ENCODE assay signal across 12 cellular contexts in the genomic region with DNA sequence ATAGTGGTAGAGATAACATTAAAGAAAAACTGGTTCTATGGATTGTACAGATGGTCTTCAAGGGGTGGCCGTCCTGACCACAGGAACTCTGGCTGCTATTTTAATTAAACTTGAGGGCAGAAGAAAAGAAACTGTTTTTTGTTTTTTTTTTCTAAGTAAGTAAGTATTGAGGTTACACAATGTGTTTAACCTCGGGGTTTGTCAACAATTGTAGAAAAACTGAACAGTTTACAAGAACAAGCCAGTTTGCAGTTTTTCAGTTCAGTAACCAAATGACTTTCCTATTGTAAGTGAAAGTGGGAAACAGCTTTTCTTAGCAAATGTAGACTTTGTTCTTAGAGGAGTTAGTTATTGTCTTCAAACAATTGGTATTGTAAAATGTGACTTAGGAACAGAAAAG.
DNase-seq lines count a peak whose midpoint lies in the region; ATAC-seq, FAIRE-seq and TF ChIP-seq lines count a peak whose summit lies in the region.
"Had no signal": no experiment of that assay in that cellular context is flagged by ENCODE, and none has a peak within 500 bp of the region (broad histone marks: within the 10 kb centered on the region; RNA-seq: fewer than 3 reads in every experiment).

No MANE protein-coding gene starts in this region.

- H3K27me3 ChIP-seq in endothelial cell of umbilical vein (ENCODE audit: control insufficient read depth in 2 of 2, insufficient read depth in 2 of 2, low read length in 2 of 2), result no peaks in the 10 kb centered on the region
- H3K27me3 ChIP-seq in small intestine (ENCODE audit: control insufficient read depth in 2 of 2, insufficient read depth in 2 of 2, low read length in 2 of 2), result no peaks in the 10 kb centered on the region
- H3K27me3 ChIP-seq: dorsolateral prefrontal cortex had no signal

- FAIRE-seq in endothelial cell of umbilical vein (lab: Jason Lieb, UNC) (no peak), GM12892 (lab: Jason Lieb, UNC) (no peak), small intestine (lab: Jason Lieb, UNC) (no peak)
- FAIRE-seq: K562 had no signal

- dilution Hi-C loops in endothelial cell of umbilical vein (cut with MboI; ENCODE audit: extremely low pct_ligation_motif_present, low sequenced_read_pairs), result no loop called here

- DNase-seq in CMK (ENCODE audit: low read depth) (peak; percentile 8), endothelial cell of umbilical vein (ENCODE audit: low read depth, low spot score) (peak; percentile 14), hypothalamus (lab: John Stamatoyannopoulos, UW) (no peak), GM12892 (ENCODE audit: insufficient read length) (no peak), small intestine (no peak)
- DNase-seq: activated T-cell treated with anti-CD3 and anti-CD28 coated beads, Interleukin-2, amount 50 U/mL, for 4 hours; CD4-positive, alpha-beta memory T cell; dorsolateral prefrontal cortex had no signal

- 6 to 20% (median 10%) methylated on average over 2 of the region's 2 CpGs for WGBS in small intestine, 3 donors

- no peak for TF ChIP-seq POLR2A in endothelial cell of umbilical vein (IDR thresholded peaks at IDR 0.05; ENCODE audit: low read depth, low read length)
- TF ChIP-seq POLR2A in GM12892 (IDR thresholded peaks at IDR 0.05; ENCODE audit: low read depth, low read length), result no peak

- TF ChIP-seq CTCF in endothelial cell of umbilical vein (IDR thresholded peaks at IDR 0.05; ENCODE audit: extremely low read depth in 1 of 2, insufficient read depth in 1 of 2, low read depth in 1 of 2, low read length in 2 of 2), result no peak

- H2AFZ ChIP-seq in endothelial cell of umbilical vein (ENCODE audit: low read depth, low read length), result no peak overlapping the region

- POLR2A ChIA-PET in endothelial cell of umbilical vein (lab: Charles Lee), result no interaction called here

- peaks cover 2% of the 10 kb centered on the region for H3K79me2 ChIP-seq in endothelial cell of umbilical vein (ENCODE audit: control insufficient read depth, insufficient read depth, low read length)

- H3K4me3 ChIP-seq in endothelial cell of umbilical vein (replicated peaks in 1 of 3; ENCODE audit: insufficient read depth in 1 of 3, low read depth in 1 of 3, low read length in 3 of 3) (no peak overlapping the region), small intestine (ENCODE audit: low read depth in 1 of 2, low read length in 2 of 2) (no peak overlapping the region)
- H3K4me3 ChIP-seq: dorsolateral prefrontal cortex, K562 had no signal

- H3K4me2 ChIP-seq in endothelial cell of umbilical vein (ENCODE audit: insufficient read depth, low read length), result no peak overlapping the region

- no peak overlapping the region for H3K9ac ChIP-seq in endothelial cell of umbilical vein (replicated peaks; ENCODE audit: extremely low read depth, insufficient read depth, low read length)

- H3K9me1 ChIP-seq in endothelial cell of umbilical vein (replicated peaks; ENCODE audit: control insufficient read depth, extremely low read depth, insufficient read depth, low read length), result no peaks in the 10 kb centered on the region

- ATAC-seq in GM19438 (IDR thresholded peaks at IDR 0.05; ENCODE audit: low read depth, unreplicated experiment), result peak; percentile 62
- ATAC-seq in HG03159 (IDR thresholded peaks at IDR 0.05; ENCODE audit: unreplicated experiment), result peak; percentile 46
- ATAC-seq in HG02571 (IDR thresholded peaks at IDR 0.05; ENCODE audit: unreplicated experiment), result no peak
- ATAC-seq: activated T-cell treated with anti-CD3 and anti-CD28 coated beads, Interleukin-2, amount 50 U/mL, for 4 hours; K562 had no signal

- CTCF ChIA-PET in endothelial cell of umbilical vein (lab: Charles Lee), result no interaction called here

- no peaks in the 10 kb centered on the region for H4K20me1 ChIP-seq in endothelial cell of umbilical vein (replicated peaks; ENCODE audit: control insufficient read depth, extremely low read depth, insufficient read depth, low read length)

- H3K27ac ChIP-seq in endothelial cell of umbilical vein (ENCODE audit: insufficient read depth, low read depth, low read length) (no peak overlapping the region), small intestine (ENCODE audit: low read depth in 1 of 2, low read length in 1 of 2) (no peak overlapping the region)
- H3K27ac ChIP-seq: dorsolateral prefrontal cortex had no signal

- H3K36me3 ChIP-seq in endothelial cell of umbilical vein (ENCODE audit: control insufficient read depth in 2 of 2, extremely low read depth in 1 of 2, insufficient read depth in 2 of 2, low read length in 2 of 2) (no peaks in the 10 kb centered on the region), small intestine (ENCODE audit: control insufficient read depth in 2 of 2, insufficient read depth in 2 of 2, low read length in 2 of 2) (no peaks in the 10 kb centered on the region)

- no TSS peak for BruUV-seq in endothelial cell of umbilical vein (replicated peaks; lab: Mats Ljungman, UMichigan)

- no peaks in the 10 kb centered on the region for H3K9me3 ChIP-seq in endothelial cell of umbilical vein (replicated peaks; ENCODE audit: control insufficient read depth, insufficient read depth, low read length)
- no peaks in the 10 kb centered on the region for H3K9me3 ChIP-seq in small intestine (ENCODE audit: control insufficient read depth, low read depth)

- H3K4me1 ChIP-seq in endothelial cell of umbilical vein (ENCODE audit: control insufficient read depth, extremely low read depth, insufficient read depth, low read length) (peaks cover 15% of the 10 kb centered on the region), small intestine (ENCODE audit: control insufficient read depth in 2 of 2, insufficient read depth in 1 of 2, low read depth in 1 of 2, low read length in 1 of 2) (no peaks in the 10 kb centered on the region)

- intact Hi-C loops in endothelial cell of umbilical vein (cut with micrococcal nuclease), result loop anchor here (5.0 kb wide), 1 partner anchor 57 kb away; no protein-coding TSS in a partner anchor

TF ChIP-seq in endothelial cell of umbilical vein, 7 proteins besides CTCF, POLR2A, EP300 and RAD21:
- TF ChIP-seq POLR2AphosphoS5 (IDR thresholded peaks at IDR 0.05; ENCODE audit: insufficient read depth, low read depth, low read length), result no peak
- TF ChIP-seq FOS (IDR thresholded peaks at IDR 0.05; ENCODE audit: borderline replicate concordance, insufficient read depth, low read length), result no peak
- TF ChIP-seq GATA2 (IDR thresholded peaks at IDR 0.05; ENCODE audit: insufficient read depth, insufficient read length, low read depth, low read length), result no peak
- no peak for TF ChIP-seq JUN (IDR thresholded peaks at IDR 0.05; ENCODE audit: borderline replicate concordance, insufficient read depth, insufficient read length, low read depth)
- no peak for TF ChIP-seq MAX (IDR thresholded peaks at IDR 0.05; ENCODE audit: insufficient read depth, insufficient read length)
- no peak for TF ChIP-seq MYC (IDR thresholded peaks at IDR 0.05; ENCODE audit: low read depth, low read length)
- no peak for TF ChIP-seq EZH2 (IDR thresholded peaks at IDR 0.05; ENCODE audit: borderline replicate concordance, low read depth, low read length, severe bottlenecking)

Comparison
In these comparisons a context has a peak if more than half of its experiments do, and no peak if none do; other contexts are left out.
1. DNase-seq: peak in CMK (single experiment) and endothelial cell of umbilical vein (single experiment); none in hypothalamus (0 of 51), GM12892 (single experiment) and small intestine (single experiment).